In genomic region chr1:35718492-35719336, GRCh38 we compare ENCODE assay signal across 8 cellular contexts. TPM values are rescaled to one million over a fixed set of nuclear protein-coding genes. Genes with fewer than 3 reads are reported as not detected.
DNase-seq lines count a peak whose midpoint lies in the region; ATAC-seq, FAIRE-seq and TF ChIP-seq lines count a peak whose summit lies in the region.

C1orf216 (minus strand) TSS chr1:35718884; CDS start chr1:35716321, 2,563 bp downstream.

- H3K4me3 ChIP-seq in NB4 (ENCODE audit: low read depth, low read length), result peak within 1 kb of the TSS; percentile 91
- peak within 1 kb of the TSS; percentile 83 for H3K4me3 ChIP-seq in bronchial epithelial cell (ENCODE audit: low read depth, low read length)

- no peaks in the 10 kb centered on the region for H3K9me3 Mint-ChIP-seq in immature natural killer cell

- DNase-seq in DMS114 treated with DMSO at 0.1 percent for 48 hours (lab: John Stamatoyannopoulos, UW; ENCODE audit: unreplicated experiment), result peak; percentile 54
- peak; percentile 92 for DNase-seq in NB4 (ENCODE audit: low read depth)
- peak; percentile 27 to 56 (median 44) for DNase-seq in activated CD4-positive, CD25-positive, alpha-beta regulatory T cell (lab: John Stamatoyannopoulos, UW)
- peak; percentile 62 for DNase-seq in bronchial epithelial cell (ENCODE audit: low read depth)
- DNase-seq in immature natural killer cell, result peak; percentile 70 to 74 (median 71)
- DNase-seq in stimulated activated CD4-positive, alpha-beta T cell treated with anti-CD3 and anti-CD28 coated beads, Interleukin-12 subunit alpha, Interleukin-12 subunit beta, amount 100 ng/mL, for 24 hours (ENCODE audit: low read depth in 2 of 2), result peak; percentile 67 to 73
- DNase-seq in NCI-H345 (lab: John Stamatoyannopoulos, UW), result no peak

- H3K27me3 ChIP-seq in bronchial epithelial cell (ENCODE audit: control insufficient read depth, insufficient read depth, low read length), result no peaks in the 10 kb centered on the region

- peak; percentile 58 for ATAC-seq in GM21619 (IDR thresholded peaks at IDR 0.05; ENCODE audit: unreplicated experiment)

- H3K4me3 Mint-ChIP-seq in immature natural killer cell, result peak within 1 kb of the TSS; percentile 93 to 98 (median 96)

- peaks cover 0 to 9% (median 7%) of the 10 kb centered on the region in 3 donors for H3K27me3 Mint-ChIP-seq in immature natural killer cell (ENCODE audit: low read depth in 3 of 3)

- peaks cover 33 to 41% of the 10 kb centered on the region in 2 donors for H3K4me1 Mint-ChIP-seq in immature natural killer cell

- H3K36me3 Mint-ChIP-seq in immature natural killer cell, result peaks cover 5 to 7% (median 6%) of the 10 kb centered on the region in 3 donors

- TF ChIP-seq CTCF in NB4 (IDR thresholded peaks at IDR 0.05; ENCODE audit: low read depth, low read length) (no peak), bronchial epithelial cell (IDR thresholded peaks at IDR 0.05; ENCODE audit: insufficient read depth, low read length, severe bottlenecking) (no peak)

- H3K36me3 ChIP-seq in bronchial epithelial cell (ENCODE audit: control insufficient read depth, insufficient read depth, low read length), result no peaks in the 10 kb centered on the region

- no peak for FAIRE-seq in bronchial epithelial cell (lab: Jason Lieb, UNC)

- TF ChIP-seq POLR2A in NB4 (IDR thresholded peaks at IDR 0.05; ENCODE audit: extremely low read depth, insufficient read length), result peak; percentile 68

- peak within 1 kb of the TSS; percentile 79 to 95 (median 92) for H3K27ac Mint-ChIP-seq in immature natural killer cell

RNA-seq across cellular contexts. Expression of gene C1orf216, which starts in this region (rescaled TPM):
- 4.1 and 6.3 TPM in 2 replicates for total RNA-seq in bronchial epithelial cell
- polyA plus RNA-seq in immature natural killer cell, result 10 to 100 TPM; 15.7 to 37.3 (median 32.3) TPM
